ENCODE assay signal across 8 cellular contexts in genomic region chr15:40754883-40755815, GRCh38. TPM values are rescaled to one million over a fixed set of nuclear protein-coding genes. Genes with fewer than 3 reads are reported as not detected.
A peak's percentile ranks its signal among the peaks of the same experiment; 100 is the strongest.
DNase-seq lines count a peak whose midpoint lies in the region; ATAC-seq and TF ChIP-seq lines count a peak whose summit lies in the region.

A gene with protein sequence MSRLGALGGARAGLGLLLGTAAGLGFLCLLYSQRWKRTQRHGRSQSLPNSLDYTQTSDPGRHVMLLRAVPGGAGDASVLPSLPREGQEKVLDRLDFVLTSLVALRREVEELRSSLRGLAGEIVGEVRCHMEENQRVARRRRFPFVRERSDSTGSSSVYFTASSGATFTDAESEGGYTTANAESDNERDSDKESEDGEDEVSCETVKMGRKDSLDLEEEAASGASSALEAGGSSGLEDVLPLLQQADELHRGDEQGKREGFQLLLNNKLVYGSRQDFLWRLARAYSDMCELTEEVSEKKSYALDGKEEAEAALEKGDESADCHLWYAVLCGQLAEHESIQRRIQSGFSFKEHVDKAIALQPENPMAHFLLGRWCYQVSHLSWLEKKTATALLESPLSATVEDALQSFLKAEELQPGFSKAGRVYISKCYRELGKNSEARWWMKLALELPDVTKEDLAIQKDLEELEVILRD (minus strand): TSS chr15:40755254. CDS start chr15:40754783, 471 bp downstream.

- peaks cover 4% of the 10 kb centered on the region for H3K27me3 Mint-ChIP-seq in activated naive CD4-positive, alpha-beta T cell treated with anti-CD3 and anti-CD28 coated beads, Interleukin-2, amount 10 ng/mL, durations not matched to agents 7 days and 5 days

- H3K27me3 ChIP-seq in SK-N-SH (ENCODE audit: insufficient read depth) = no peaks in the 10 kb centered on the region
- no peaks in the 10 kb centered on the region for H3K27me3 ChIP-seq in gastroesophageal sphincter
- H3K27me3 ChIP-seq in suprapubic skin = no peaks in the 10 kb centered on the region

- H3K4me1 Mint-ChIP-seq in activated naive CD4-positive, alpha-beta T cell treated with anti-CD3 and anti-CD28 coated beads, Interleukin-2, amount 10 ng/mL, durations not matched to agents 7 days and 5 days = peaks cover 48% of the 10 kb centered on the region

- no peaks in the 10 kb centered on the region for H4K20me1 ChIP-seq in SK-N-SH (ENCODE audit: insufficient read depth)

- peak within 1 kb of the TSS; percentile 89 for H3K4me3 Mint-ChIP-seq in activated naive CD4-positive, alpha-beta T cell treated with anti-CD3 and anti-CD28 coated beads, Interleukin-2, amount 10 ng/mL, durations not matched to agents 7 days and 5 days

- no peaks in the 10 kb centered on the region for H3K9me3 ChIP-seq in SK-N-SH
- H3K9me3 ChIP-seq in gastroesophageal sphincter = no peaks in the 10 kb centered on the region
- no peaks in the 10 kb centered on the region for H3K9me3 ChIP-seq in suprapubic skin

- no peak for TF ChIP-seq RAD21 in SK-N-SH (IDR thresholded peaks at IDR 0.05; ENCODE audit: low read length)

- DNase-seq in GM03348 (ENCODE audit: low spot score) (peak; percentile 98), HFF-Myc (ENCODE audit: extremely low read depth, low read depth) (no peak), NB4 (ENCODE audit: low read depth) (peak; percentile 94), SK-N-SH (peak; percentile 94), occipital lobe (lab: John Stamatoyannopoulos, UW) (peak; percentile 88), suprapubic skin (ENCODE audit: low spot score in 2 of 2) (peak; percentile 94 to 95)
- DNase-seq in activated naive CD4-positive, alpha-beta T cell treated with anti-CD3 and anti-CD28 coated beads, Interleukin-2, amount 10 ng/mL, durations not matched to agents 7 days and 5 days = peak; percentile 94

- H3K27ac ChIP-seq in SK-N-SH (ENCODE audit: low read depth in 2 of 2, low read length in 1 of 2) (peak within 1 kb of the TSS; percentile 30 to 90; a peak in 3 of 4 replicates), gastroesophageal sphincter (peak within 1 kb of the TSS; percentile 36 to 87 (median 84)), suprapubic skin (peak within 1 kb of the TSS; percentile 72)

- POLR2A ChIA-PET in SK-N-SH (lab: Yijun Ruan, JAX) = no interaction called here

- H3K4me1 ChIP-seq in SK-N-SH (ENCODE audit: control insufficient read depth in 1 of 2, insufficient read depth in 2 of 2, low read depth in 1 of 2, low read length in 1 of 2) (peaks cover 0 to 23% of the 10 kb centered on the region in 2 experiments; a peak in 2 of 4 replicates), gastroesophageal sphincter (peaks cover 0 to 37% (median 4%) of the 10 kb centered on the region in 3 donors), suprapubic skin (peaks cover 22% of the 10 kb centered on the region)

- 36% methylated on average over 31 of the region's 66 CpGs for WGBS in SK-N-SH (ENCODE audit: low lambda C conversion rate)
- WGBS in gastroesophageal sphincter (ENCODE audit: low coverage in 1 of 2), 2 donors = 0 to 1% methylated on average over 15 to 24 of the region's 66 CpGs
- under 1% methylated on average over 37 of the region's 66 CpGs for WGBS in suprapubic skin

- H3K36me3 ChIP-seq in SK-N-SH (replicated peaks in 1 of 2; ENCODE audit: control insufficient read depth in 1 of 2, insufficient read depth in 2 of 2, low read length in 1 of 2) (peaks cover 3 to 19% of the 10 kb centered on the region in 2 experiments), gastroesophageal sphincter (peaks cover 0 to 25% of the 10 kb centered on the region in 2 donors), suprapubic skin (peaks cover 22% of the 10 kb centered on the region)

- H3K4me3 ChIP-seq in HFF-Myc (replicated peaks; ENCODE audit: low read depth, low read length) (peak within 1 kb of the TSS; percentile 92), NB4 (ENCODE audit: low read depth, low read length) (peak within 1 kb of the TSS; percentile 89), SK-N-SH (ENCODE audit: low read depth in 2 of 2, low read length in 1 of 2) (peak within 1 kb of the TSS; percentile 57 to 82), gastroesophageal sphincter (peak within 1 kb of the TSS; percentile 73 to 94), suprapubic skin (peak within 1 kb of the TSS; percentile 90)

- H3K79me2 ChIP-seq in SK-N-SH (ENCODE audit: insufficient read depth) = peaks cover 37% of the 10 kb centered on the region

- H3K4me2 ChIP-seq in SK-N-SH = peak within 1 kb of the TSS; percentile 84

- no peaks in the 10 kb centered on the region for H3K9me2 ChIP-seq in SK-N-SH

- H3K27ac Mint-ChIP-seq in activated naive CD4-positive, alpha-beta T cell treated with anti-CD3 and anti-CD28 coated beads, Interleukin-2, amount 10 ng/mL, durations not matched to agents 7 days and 5 days = peak within 1 kb of the TSS; percentile 98

- peak within 1 kb of the TSS; percentile 89 for H2AFZ ChIP-seq in SK-N-SH (ENCODE audit: low read depth)

- peaks cover 24% of the 10 kb centered on the region for H3K36me3 Mint-ChIP-seq in activated naive CD4-positive, alpha-beta T cell treated with anti-CD3 and anti-CD28 coated beads, Interleukin-2, amount 10 ng/mL, durations not matched to agents 7 days and 5 days

- TF ChIP-seq CTCF in HFF-Myc (IDR thresholded peaks at IDR 0.05; ENCODE audit: low read depth, low read length, missing control alignments) (no peak), NB4 (IDR thresholded peaks at IDR 0.05; ENCODE audit: low read depth, low read length) (no peak), SK-N-SH (IDR thresholded peaks at IDR 0.05) (no peak), gastroesophageal sphincter (IDR thresholded peaks at IDR 0.05) (peak in 3 of 4 experiments; percentile 17 to 46 (median 46)), suprapubic skin (IDR thresholded peaks at IDR 0.05) (no peak)

- H3K9me3 Mint-ChIP-seq in activated naive CD4-positive, alpha-beta T cell treated with anti-CD3 and anti-CD28 coated beads, Interleukin-2, amount 10 ng/mL, durations not matched to agents 7 days and 5 days = no peaks in the 10 kb centered on the region

- TF ChIP-seq POLR2A in NB4 (IDR thresholded peaks at IDR 0.05; ENCODE audit: extremely low read depth, insufficient read length) = peak; percentile 96
- peak; percentile 43 to 54 for TF ChIP-seq POLR2A in gastroesophageal sphincter (IDR thresholded peaks at IDR 0.05)
- TF ChIP-seq POLR2A in suprapubic skin (IDR thresholded peaks at IDR 0.05) = peak in 1 of 2 donors; percentile 32

- no peak; a peak in 1 of 4 replicates for TF ChIP-seq EP300 in SK-N-SH (IDR thresholded peaks at IDR 0.05; ENCODE audit: borderline replicate concordance in 1 of 2, low read depth in 1 of 2, low read length in 1 of 2)
- TF ChIP-seq EP300 in gastroesophageal sphincter (IDR thresholded peaks at IDR 0.05) = no peak
- TF ChIP-seq EP300 in suprapubic skin (IDR thresholded peaks at IDR 0.05) = no peak

- peaks cover 4% of the 10 kb centered on the region for H3F3A ChIP-seq in SK-N-SH (replicated peaks; ENCODE audit: insufficient read depth)

- peak within 1 kb of the TSS; percentile 75 for H3K9ac ChIP-seq in SK-N-SH

- CTCF ChIA-PET in SK-N-SH (lab: Yijun Ruan, JAX) = interaction anchor here (20.8 kb wide), 1 partner anchor 22 kb away, joined by 555 read pairs; the partner anchor contains the start of genes C15orf62 and GCHFR
- CTCF ChIA-PET in activated naive CD4-positive, alpha-beta T cell treated with anti-CD3 and anti-CD28 coated beads, Interleukin-2, amount 10 ng/mL, durations not matched to agents 7 days and 5 days (lab: Charles Lee) = no interaction called here

- ATAC-seq in gastroesophageal sphincter = peak; percentile 95

TF ChIP-seq in SK-N-SH, 30 proteins besides CTCF, POLR2A, EP300 and RAD21 (continues in another document):
- TF ChIP-seq MXI1 (IDR thresholded peaks at IDR 0.05; ENCODE audit: low read depth, low read length) = peak; percentile 96
- TF ChIP-seq GABPA (IDR thresholded peaks at IDR 0.05; ENCODE audit: low read depth) = no peak
- TF ChIP-seq, protein P1, sequence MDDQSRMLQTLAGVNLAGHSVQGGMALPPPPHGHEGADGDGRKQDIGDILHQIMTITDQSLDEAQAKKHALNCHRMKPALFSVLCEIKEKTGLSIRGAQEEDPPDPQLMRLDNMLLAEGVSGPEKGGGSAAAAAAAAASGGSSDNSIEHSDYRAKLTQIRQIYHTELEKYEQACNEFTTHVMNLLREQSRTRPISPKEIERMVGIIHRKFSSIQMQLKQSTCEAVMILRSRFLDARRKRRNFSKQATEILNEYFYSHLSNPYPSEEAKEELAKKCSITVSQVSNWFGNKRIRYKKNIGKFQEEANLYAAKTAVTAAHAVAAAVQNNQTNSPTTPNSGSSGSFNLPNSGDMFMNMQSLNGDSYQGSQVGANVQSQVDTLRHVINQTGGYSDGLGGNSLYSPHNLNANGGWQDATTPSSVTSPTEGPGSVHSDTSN (IDR thresholded peaks at IDR 0.05) = peak; percentile 48
- TF ChIP-seq TCF12 (IDR thresholded peaks at IDR 0.05) = no peak
- TF ChIP-seq FOXJ3 (CRISPR knock-in tag; IDR thresholded peaks at IDR 0.05) = no peak
- TF ChIP-seq FOXM1 (IDR thresholded peaks at IDR 0.05; ENCODE audit: low read depth) = no peak
- TF ChIP-seq FOSL2 (IDR thresholded peaks at IDR 0.05; ENCODE audit: borderline replicate concordance, low read depth) = no peak
- peak; percentile 97 for TF ChIP-seq SIN3A (IDR thresholded peaks at IDR 0.05; ENCODE audit: borderline replicate concordance, low read depth, low read length)
- no peak for TF ChIP-seq USF1 (IDR thresholded peaks at IDR 0.05; ENCODE audit: borderline replicate concordance, low read depth)
- TF ChIP-seq TAF1 (IDR thresholded peaks at IDR 0.05; ENCODE audit: borderline replicate concordance, low read depth, low read length) = peak; percentile 63; the same call in 1 of the 2 replicates
- no peak for TF ChIP-seq RCOR1 (IDR thresholded peaks at IDR 0.05; ENCODE audit: low read length)

RNA-seq across cellular contexts. Expression of the gene that starts here (rescaled TPM):
- polyA plus RNA-seq in SK-N-SH (2012; rRNA removed) = 30.0 and 33.0 TPM in 2 replicates
- polyA plus RNA-seq in SK-N-SH (2012; cell fraction: cytosol; rRNA removed) = 26.4 and 28.8 TPM in 2 replicates
- 33.0 and 39.1 TPM in 2 replicates for polyA plus RNA-seq in SK-N-SH (2012; cell fraction: nucleus; rRNA removed)
- total RNA-seq in gastroesophageal sphincter = 10 to 100 TPM; 24.2 to 37.2 (median 32.8) TPM
- total RNA-seq in occipital lobe = 15.0 TPM
- 10 to 100 TPM; 25.4 to 44.8 (median 35.6) TPM for total RNA-seq in suprapubic skin

Comparison
In these comparisons a context has a peak if more than half of its experiments do, and no peak if none do; other contexts are left out.
1. CTCF ChIP-seq: peak in gastroesophageal sphincter (3 of 4); none in HFF-Myc (single experiment), NB4 (single experiment), SK-N-SH (single experiment) and suprapubic skin (0 of 2).
2. Peak in every context shown above with its lines, with median percentiles within 50 percentile points of each other: H3K4me3 ChIP-seq and H3K27ac ChIP-seq.